In the genomic region with DNA sequence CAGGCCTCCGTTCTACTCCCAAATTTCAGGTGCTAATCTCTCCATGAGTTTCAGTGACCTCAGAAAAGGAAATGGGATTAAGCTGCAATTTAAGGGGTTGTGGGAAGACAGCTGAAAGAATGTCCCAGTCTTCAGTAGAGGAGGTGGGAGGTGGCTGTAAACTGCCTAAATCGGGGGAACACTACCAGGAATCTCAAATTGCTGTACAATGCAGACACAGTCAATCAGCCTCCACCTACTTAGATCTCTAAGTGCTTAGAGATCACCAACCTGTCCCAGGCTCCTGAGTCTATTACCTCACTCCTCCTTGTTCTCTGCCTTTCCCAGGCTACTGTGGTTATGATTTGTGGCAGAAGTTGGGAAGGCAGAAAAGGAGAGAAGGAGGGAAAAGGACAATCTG, we compare ENCODE assay signal across 17 cellular contexts. TPM values are rescaled to one million over a fixed set of nuclear protein-coding genes. Genes with fewer than 3 reads are reported as not detected.
"Had no signal": no experiment of that assay in that cellular context is flagged by ENCODE, and none has a peak within 500 bp of the region (broad histone marks: within the 10 kb centered on the region; RNA-seq: fewer than 3 reads in every experiment).

No MANE protein-coding gene starts in this region.

- H3K4me3 Mint-ChIP-seq: memory B cell, naive B cell had no signal

- H3K27me3 Mint-ChIP-seq: effector memory CD8-positive, alpha-beta T cell had no signal

- H3K4me1 ChIP-seq: pancreas, right lobe of liver had no signal

- H3K36me3 ChIP-seq: esophagus squamous epithelium, heart right ventricle, pancreas, right lobe of liver, SJSA1, upper lobe of right lung had no signal

- H3K27ac ChIP-seq: esophagus squamous epithelium, heart right ventricle, pancreas, right lobe of liver, SJSA1, upper lobe of right lung had no signal

- H3K27ac Mint-ChIP-seq: memory B cell had no signal

- H3K9me3 Mint-ChIP-seq: effector memory CD8-positive, alpha-beta T cell; memory B cell; naive B cell had no signal

- H3K4me3 ChIP-seq: esophagus squamous epithelium, heart right ventricle, mucosa of descending colon, pancreas, right lobe of liver, SJSA1, upper lobe of right lung had no signal

- ATAC-seq: effector memory CD8-positive, alpha-beta T cell; heart right ventricle; mucosa of descending colon; pancreas; right lobe of liver; upper lobe of right lung had no signal

- H3K9me3 ChIP-seq: esophagus squamous epithelium, heart right ventricle, mucosa of descending colon, pancreas, right lobe of liver, SJSA1, upper lobe of right lung had no signal

- H3K36me3 Mint-ChIP-seq: memory B cell, naive B cell had no signal

- DNase-seq: activated gamma-delta T cell treated with Interleukin-2 at 50 U/mL for 16 hours; amniotic stem cell; effector memory CD8-positive, alpha-beta T cell; esophagus squamous epithelium; heart right ventricle; naive B cell; pancreas; small intestine; stimulated activated CD4-positive, alpha-beta T cell treated with anti-CD3 and anti-CD28 coated beads, Interleukin-15, amount 100 ng/mL, for 24 hours; stimulated activated CD4-positive, alpha-beta T cell treated with anti-CD3 and anti-CD28 coated beads, Interleukin-2, amount 100 ng/mL, for 48 hours; upper lobe of right lung had no signal

RNA-seq across cellular contexts. Expression of gene TBX21, which starts 8.3 kb away (rescaled TPM):
- total RNA-seq: dermis microvascular lymphatic vessel endothelial cell, pulmonary artery endothelial cell, SJSA1 had no signal
